ENCODE assay signal across 32 cellular contexts in the genomic region with DNA sequence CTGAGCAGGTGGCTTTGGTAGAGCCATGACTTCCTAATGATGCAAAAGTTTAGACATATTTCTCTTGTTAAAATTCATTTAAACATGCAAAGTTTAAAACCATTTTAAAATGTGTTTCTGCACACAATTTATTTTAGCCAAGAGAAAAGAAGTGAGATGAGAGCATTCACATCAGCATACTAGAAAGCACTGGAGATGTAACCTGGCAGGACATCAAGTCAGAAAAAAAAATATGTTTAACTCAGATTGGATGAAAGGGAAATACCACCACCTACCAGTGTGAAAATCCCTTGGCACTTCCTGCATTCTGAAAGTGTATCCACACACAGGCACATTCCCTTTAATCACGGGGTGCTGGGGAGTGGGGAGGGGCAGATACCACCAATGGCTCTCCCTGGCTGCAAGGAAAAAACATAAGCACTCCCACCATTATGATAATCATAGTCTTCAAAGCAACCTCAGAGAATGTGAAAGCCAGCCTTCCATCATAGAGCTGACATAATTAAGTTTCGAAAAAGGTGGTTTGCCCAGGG. TPM values are rescaled to one million over a fixed set of nuclear protein-coding genes. Genes with fewer than 3 reads are reported as not detected.
"Had no signal": no experiment of that assay in that cellular context is flagged by ENCODE, and none has a peak within 500 bp of the region (broad histone marks: within the 10 kb centered on the region; RNA-seq: fewer than 3 reads in every experiment).

No MANE protein-coding gene starts in this region.

- H3K27me3 ChIP-seq: ovary, right atrium auricular region, suprapubic skin, tibial artery had no signal

- H3K79me2 ChIP-seq: hepatocyte had no signal

- H3K9me3 ChIP-seq: left lung, mucosa of descending colon, ovary, right atrium auricular region, stomach, suprapubic skin, tibial artery, upper lobe of right lung had no signal

- H3K4me1 ChIP-seq: heart right ventricle, left lung, right atrium auricular region, stomach, suprapubic skin, tibial artery, upper lobe of right lung had no signal

- FAIRE-seq: keratinocyte, urothelium cell line had no signal

- H3K4me1 Mint-ChIP-seq: naive thymus-derived CD4-positive, alpha-beta T cell; neural crest cell; stimulated activated naive B cell treated with anti-CD40 and anti-IgM and Interleukin-4, amounts not matched to agents 10 μg/mL and 1 μg/mL and 100 μg/mL, for 72 hours had no signal

- DNase-seq: heart right ventricle; kidney glomerular epithelial cell; left colon; left lung; mesendoderm; mucosa of descending colon; naive thymus-derived CD4-positive, alpha-beta T cell; nucleus accumbens; ovary; stimulated activated CD4-positive, alpha-beta T cell treated with anti-CD3 and anti-CD28 coated beads, Interleukin-12 subunit alpha, Interleukin-12 subunit beta, amount 100 ng/mL, for 4 hours; stimulated activated CD4-positive, alpha-beta T cell treated with anti-CD3 and anti-CD28 coated beads, Interleukin-15, amount 100 ng/mL, for 24 hours; stimulated activated CD4-positive, alpha-beta T cell treated with anti-CD3 and anti-CD28 coated beads, Interleukin-2, amount 100 ng/mL, for 24 hours; stimulated activated CD4-positive, alpha-beta T cell treated with anti-CD3 and anti-CD28 coated beads, Interleukin-4, amount 100 ng/mL, for 1 hour; stimulated activated naive B cell treated with anti-CD40 and anti-IgM and Interleukin-4, amounts not matched to agents 10 μg/mL and 1 μg/mL and 100 μg/mL, for 72 hours; stimulated activated naive CD8-positive, alpha-beta T cell treated with anti-CD3 and anti-CD28 coated beads, Interleukin-15, Interleukin-2, amounts not matched to agents 100 U/mL and 50 U/mL, for 24 hours; stomach; tibial artery; trophoblast cell; upper lobe of right lung had no signal

- H3K27ac Mint-ChIP-seq: mesothelial cell of epicardium; naive thymus-derived CD4-positive, alpha-beta T cell; natural killer cell treated with Interleukin-12 subunit alpha and Interleukin-12 subunit beta and Interleukin-15 and Interleukin-18, amount 100 ng/mL, for 72 hours; progenitor cell of endocrine pancreas; stimulated activated naive B cell treated with anti-CD40 and anti-IgM and Interleukin-4, amounts not matched to agents 10 μg/mL and 1 μg/mL and 100 μg/mL, for 72 hours had no signal

- ATAC-seq: heart right ventricle; left colon; left lung; mucosa of descending colon; naive thymus-derived CD4-positive, alpha-beta T cell; natural killer cell treated with Interleukin-12 subunit alpha and Interleukin-12 subunit beta and Interleukin-15 and Interleukin-18, amount 100 ng/mL, for 72 hours; sciatic nerve; stimulated activated naive B cell treated with anti-CD40 and anti-IgM and Interleukin-4, amounts not matched to agents 10 μg/mL and 1 μg/mL and 100 μg/mL, for 72 hours; stimulated activated naive CD8-positive, alpha-beta T cell treated with anti-CD3 and anti-CD28 coated beads, Interleukin-15, Interleukin-2, amounts not matched to agents 100 U/mL and 50 U/mL, for 24 hours; upper lobe of right lung had no signal

- H3K36me3 ChIP-seq: heart right ventricle, left lung, ovary, right atrium auricular region, stomach, suprapubic skin, thoracic aorta, tibial artery, upper lobe of right lung had no signal

- H3K4me3 ChIP-seq: heart right ventricle, hepatocyte, left lung, lung, mucosa of descending colon, ovary, right atrium auricular region, skin epidermis, stomach, suprapubic skin, thoracic aorta, tibial artery, upper lobe of right lung had no signal

- H3K4me2 ChIP-seq: hepatocyte had no signal

- H3K9me3 Mint-ChIP-seq: natural killer cell treated with Interleukin-12 subunit alpha and Interleukin-12 subunit beta and Interleukin-15 and Interleukin-18, amount 100 ng/mL, for 72 hours had no signal

- H2AFZ ChIP-seq: hepatocyte had no signal

- H3K4me3 Mint-ChIP-seq: mesothelial cell of epicardium; naive thymus-derived CD4-positive, alpha-beta T cell; natural killer cell treated with Interleukin-12 subunit alpha and Interleukin-12 subunit beta and Interleukin-15 and Interleukin-18, amount 100 ng/mL, for 72 hours; neural crest cell; stimulated activated naive B cell treated with anti-CD40 and anti-IgM and Interleukin-4, amounts not matched to agents 10 μg/mL and 1 μg/mL and 100 μg/mL, for 72 hours had no signal

- H3K27ac ChIP-seq: heart right ventricle, hepatocyte, left lung, ovary, right atrium auricular region, skin epidermis, stomach, suprapubic skin, thoracic aorta, tibial artery, upper lobe of right lung had no signal

- H3K36me3 Mint-ChIP-seq: mesothelial cell of epicardium; naive thymus-derived CD4-positive, alpha-beta T cell; natural killer cell treated with Interleukin-12 subunit alpha and Interleukin-12 subunit beta and Interleukin-15 and Interleukin-18, amount 100 ng/mL, for 72 hours; stimulated activated naive B cell treated with anti-CD40 and anti-IgM and Interleukin-4, amounts not matched to agents 10 μg/mL and 1 μg/mL and 100 μg/mL, for 72 hours had no signal

RNA-seq across cellular contexts. Expression of a gene that starts 25.0 kb away (rescaled TPM):
- total RNA-seq: mesothelial cell of epicardium; naive thymus-derived CD4-positive, alpha-beta T cell had no signal
